29 cellular contexts compared by ENCODE assay signal in the genomic region with DNA sequence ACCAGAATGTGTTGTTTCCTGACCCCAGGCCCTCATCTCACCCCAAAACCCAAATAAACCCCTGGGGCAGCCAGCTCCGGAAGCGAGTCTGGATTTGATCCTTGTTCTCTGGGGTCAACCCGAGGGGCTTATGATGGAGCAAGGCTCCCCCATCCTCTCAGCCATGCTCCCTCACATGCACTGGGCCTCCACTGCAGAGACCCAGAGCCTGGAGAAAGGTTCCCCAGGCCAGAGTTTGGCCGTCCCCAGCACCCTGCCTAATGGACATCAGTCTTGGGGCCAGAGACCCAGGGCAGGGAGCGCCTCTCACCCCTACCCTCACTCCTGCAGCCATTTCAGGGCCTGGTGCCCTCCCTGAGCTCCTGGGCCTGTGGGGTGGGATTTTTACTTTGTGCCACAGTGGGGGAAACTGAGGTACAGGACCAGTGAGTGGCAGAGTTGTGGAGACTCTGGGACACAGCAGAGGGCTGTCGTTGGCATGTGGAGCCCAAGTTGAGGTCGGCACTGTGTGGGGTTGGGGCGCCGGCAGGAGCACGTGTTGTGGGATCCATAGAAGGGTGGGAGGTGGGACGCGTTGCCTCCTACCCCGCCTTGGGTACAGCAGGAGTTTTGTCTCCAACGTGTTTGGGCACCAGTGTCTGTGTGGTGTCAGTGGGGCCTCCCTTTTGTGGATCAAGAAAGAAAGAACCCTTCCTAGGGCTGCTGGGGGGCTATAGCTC. TPM values are rescaled to one million over a fixed set of nuclear protein-coding genes. Genes with fewer than 3 reads are reported as not detected.
DNase-seq lines count a peak whose midpoint lies in the region; ATAC-seq, FAIRE-seq and TF ChIP-seq lines count a peak whose summit lies in the region.
"Had no signal": no experiment of that assay in that cellular context is flagged by ENCODE, and none has a peak within 500 bp of the region (broad histone marks: within the 10 kb centered on the region; RNA-seq: fewer than 3 reads in every experiment).

No MANE protein-coding gene starts in this region.

- no peaks in the 10 kb centered on the region for H3K27me3 Mint-ChIP-seq in Calu3 (ENCODE audit: unreplicated experiment)
- peaks cover 8% of the 10 kb centered on the region for H3K27me3 Mint-ChIP-seq in mesothelial cell of epicardium (ENCODE audit: low read depth)

- H3K36me3 ChIP-seq in colonic mucosa: no peaks in the 10 kb centered on the region
- peaks cover 0 to 2% of the 10 kb centered on the region in 2 donors for H3K36me3 ChIP-seq in small intestine (ENCODE audit: control insufficient read depth in 2 of 2, insufficient read depth in 2 of 2, low read length in 2 of 2)
- H3K36me3 ChIP-seq: BE2C, ovary, tibial artery had no signal

- H3K4me1 ChIP-seq in colonic mucosa: peaks cover 11% of the 10 kb centered on the region
- peaks cover 0 to 12% of the 10 kb centered on the region in 2 donors for H3K4me1 ChIP-seq in small intestine (ENCODE audit: control insufficient read depth in 2 of 2, insufficient read depth in 1 of 2, low read depth in 1 of 2, low read length in 1 of 2)
- H3K4me1 ChIP-seq: BE2C had no signal

- intact Hi-C loops in Calu3 (cut with micrococcal nuclease; ENCODE audit: unreplicated experiment): no loop called here
- intact Hi-C loops in colonic mucosa (cut with DNase I): no loop called here

- 64 to 85% (median 70%) methylated on average over 14 of the region's 14 CpGs for WGBS in small intestine, 3 donors

- H3K9me3 ChIP-seq in colonic mucosa (no peaks in the 10 kb centered on the region), small intestine (ENCODE audit: control insufficient read depth, low read depth) (no peaks in the 10 kb centered on the region)
- H3K9me3 ChIP-seq: BE2C, ovary, tibial artery had no signal

- BruUV-seq in Calu3 (replicated peaks; lab: Mats Ljungman, UMichigan): no TSS peak

- DNase-seq in Calu3: no peak
- no peak for DNase-seq in colonic mucosa
- no peak for DNase-seq in mesothelial cell of epicardium (ENCODE audit: low spot score in 2 of 2, unreplicated experiment in 2 of 2)
- no peak for DNase-seq in small intestine
- DNase-seq in NCI-H1417 treated with DMSO at 0.1 percent for 48 hours (lab: John Stamatoyannopoulos, UW): no peak
- DNase-seq: activated CD4-positive, alpha-beta memory T cell treated with anti-CD3 and anti-CD28 coated beads, Interleukin-2, amount 10 ng/mL, durations not matched to agents 7 days and 5 days; activated CD8-positive, alpha-beta memory T cell treated with anti-CD3 and anti-CD28 coated beads, Interleukin-2, amount 50 U/mL, for 4 hours; activated naive CD4-positive, alpha-beta T cell treated with anti-CD3 and anti-CD28 coated beads for 36 hours; BE2C; CD8-positive, alpha-beta T cell; DMS 273 treated with DMSO at 0.1 percent for 48 hours; Karpas-422; left ventricle myocardium superior; natural killer cell; NCI-H1436 treated with DMSO at 0.1 percent for 48 hours; NCI-H446; NCI-H748 treated with DMSO at 0.1 percent for 48 hours; ovary; stimulated activated CD4-positive, alpha-beta T cell treated with anti-CD3 and anti-CD28 coated beads, Interleukin-2, amount 100 ng/mL, for 24 hours; stimulated activated naive CD8-positive, alpha-beta T cell treated with anti-CD3 and anti-CD28 coated beads, Interleukin-15, amount 100 ng/mL, for 72 hours; tibial artery had no signal

- no peak for TF ChIP-seq CTCF in Calu3 (IDR thresholded peaks at IDR 0.05; ENCODE audit: unreplicated experiment)
- TF ChIP-seq CTCF in colonic mucosa (IDR thresholded peaks at IDR 0.05): no peak
- TF ChIP-seq CTCF in mesothelial cell of epicardium (IDR thresholded peaks at IDR 0.05; ENCODE audit: unreplicated experiment): no peak

- H3K4me1 Mint-ChIP-seq in Calu3 (ENCODE audit: low read depth, unreplicated experiment): peaks cover 8% of the 10 kb centered on the region
- no peaks in the 10 kb centered on the region for H3K4me1 Mint-ChIP-seq in mesothelial cell of epicardium
- H3K4me1 Mint-ChIP-seq: activated CD4-positive, alpha-beta memory T cell treated with anti-CD3 and anti-CD28 coated beads, Interleukin-2, amount 10 ng/mL, durations not matched to agents 7 days and 5 days; natural killer cell; stimulated activated naive CD8-positive, alpha-beta T cell treated with anti-CD3 and anti-CD28 coated beads, Interleukin-15, amount 100 ng/mL, for 72 hours had no signal

- H3K27me3 ChIP-seq in colonic mucosa (peaks cover 29% of the 10 kb centered on the region), small intestine (ENCODE audit: control insufficient read depth in 2 of 2, insufficient read depth in 2 of 2, low read length in 2 of 2) (peaks cover 2 to 6% of the 10 kb centered on the region in 2 donors)

- H3K4me3 ChIP-seq in colonic mucosa (no peak overlapping the region), small intestine (ENCODE audit: low read depth in 1 of 2, low read length in 2 of 2) (peak overlapping the region in 1 of 2 donors; percentile 94)
- H3K4me3 ChIP-seq: ovary, tibial artery had no signal

- H3K4me3 Mint-ChIP-seq in Calu3 (ENCODE audit: low read depth, unreplicated experiment) (peak overlapping the region; percentile 39), mesothelial cell of epicardium (peak overlapping the region; percentile 31)
- H3K4me3 Mint-ChIP-seq: activated CD4-positive, alpha-beta memory T cell treated with anti-CD3 and anti-CD28 coated beads, Interleukin-2, amount 10 ng/mL, durations not matched to agents 7 days and 5 days; activated naive CD4-positive, alpha-beta T cell treated with anti-CD3 and anti-CD28 coated beads for 36 hours; activated T-helper 1 cell treated with anti-CD3 and anti-CD28 coated beads, Interleukin-12 subunit alpha, Interleukin-12 subunit beta, Interleukin-2, Interleukin-4 antibody, amounts not matched to agents 30 ng/mL and 10 ng/mL and 1 ng/mL, durations not matched to agents 14 hours and 24 hours and 36 hours; stimulated activated naive CD8-positive, alpha-beta T cell treated with anti-CD3 and anti-CD28 coated beads, Interleukin-15, amount 100 ng/mL, for 72 hours had no signal

- ATAC-seq in HG02852 (IDR thresholded peaks at IDR 0.05; ENCODE audit: unreplicated experiment): no peak
- no peak for ATAC-seq in GM21515 (IDR thresholded peaks at IDR 0.05; ENCODE audit: unreplicated experiment)
- ATAC-seq in HG03457 (IDR thresholded peaks at IDR 0.05; ENCODE audit: unreplicated experiment): no peak
- ATAC-seq: CD8-positive, alpha-beta T cell; left ventricle myocardium superior; natural killer cell; stimulated activated naive CD8-positive, alpha-beta T cell treated with anti-CD3 and anti-CD28 coated beads, Interleukin-15, amount 100 ng/mL, for 72 hours had no signal

- no peak for FAIRE-seq in small intestine (lab: Jason Lieb, UNC)
- FAIRE-seq: endothelial cell of umbilical vein, H1, islet of Langerhans, RCC 7860 had no signal

- H3K9me3 Mint-ChIP-seq in Calu3 (ENCODE audit: low read depth, unreplicated experiment): no peaks in the 10 kb centered on the region
- H3K9me3 Mint-ChIP-seq in mesothelial cell of epicardium: no peaks in the 10 kb centered on the region
- H3K9me3 Mint-ChIP-seq: activated CD4-positive, alpha-beta memory T cell treated with anti-CD3 and anti-CD28 coated beads, Interleukin-2, amount 10 ng/mL, durations not matched to agents 7 days and 5 days; activated naive CD4-positive, alpha-beta T cell treated with anti-CD3 and anti-CD28 coated beads for 36 hours; activated T-helper 1 cell treated with anti-CD3 and anti-CD28 coated beads, Interleukin-12 subunit alpha, Interleukin-12 subunit beta, Interleukin-2, Interleukin-4 antibody, amounts not matched to agents 30 ng/mL and 10 ng/mL and 1 ng/mL, durations not matched to agents 14 hours and 24 hours and 36 hours; CD8-positive, alpha-beta T cell; natural killer cell; stimulated activated naive CD8-positive, alpha-beta T cell treated with anti-CD3 and anti-CD28 coated beads, Interleukin-15, amount 100 ng/mL, for 72 hours had no signal

- peak overlapping the region in 1 of 2 donors; percentile 79 for H3K9ac ChIP-seq in colonic mucosa (ENCODE audit: low read depth in 2 of 2, low read length in 2 of 2)

- peaks cover 10% of the 10 kb centered on the region for H3K36me3 Mint-ChIP-seq in Calu3 (ENCODE audit: insufficient read depth, unreplicated experiment)
- no peaks in the 10 kb centered on the region for H3K36me3 Mint-ChIP-seq in mesothelial cell of epicardium
- H3K36me3 Mint-ChIP-seq: CD8-positive, alpha-beta T cell; natural killer cell had no signal

- no peak overlapping the region for H3K27ac Mint-ChIP-seq in Calu3 (ENCODE audit: unreplicated experiment)
- H3K27ac Mint-ChIP-seq in mesothelial cell of epicardium: no peak overlapping the region
- H3K27ac Mint-ChIP-seq: activated CD4-positive, alpha-beta memory T cell treated with anti-CD3 and anti-CD28 coated beads, Interleukin-2, amount 10 ng/mL, durations not matched to agents 7 days and 5 days; activated naive CD4-positive, alpha-beta T cell treated with anti-CD3 and anti-CD28 coated beads for 36 hours; activated T-helper 1 cell treated with anti-CD3 and anti-CD28 coated beads, Interleukin-12 subunit alpha, Interleukin-12 subunit beta, Interleukin-2, Interleukin-4 antibody, amounts not matched to agents 30 ng/mL and 10 ng/mL and 1 ng/mL, durations not matched to agents 14 hours and 24 hours and 36 hours; CD8-positive, alpha-beta T cell; natural killer cell; stimulated activated naive CD8-positive, alpha-beta T cell treated with anti-CD3 and anti-CD28 coated beads, Interleukin-15, amount 100 ng/mL, for 72 hours had no signal

- CTCF ChIA-PET in Calu3 (lab: Charles Lee): no interaction called here

- peak overlapping the region; percentile 51 for H3K27ac ChIP-seq in colonic mucosa
- peak overlapping the region; percentile 73 to 85 for H3K27ac ChIP-seq in small intestine (ENCODE audit: low read depth in 1 of 2, low read length in 1 of 2)
- H3K27ac ChIP-seq: ovary, tibial artery had no signal

RNA-seq across cellular contexts. Expression of a gene that starts 3.6 kb away (rescaled TPM):
- total RNA-seq in Calu3 (2022) (34.3 and 47.5 TPM in 2 replicates), colonic mucosa (10 to 100 TPM; 32.3 to 52.9 TPM), mesothelial cell of epicardium (30.9 to 37.6 TPM (median 32.9 TPM) in 3 replicates)
- 10 to 100 TPM; 13.8 to 35.8 (median 35.7) TPM for polyA plus RNA-seq in small intestine
- total RNA-seq: CD8-positive, alpha-beta T cell; natural killer cell had no signal

RNA-seq across cellular contexts. Expression of a gene that starts 59.3 kb away (rescaled TPM):
- 47.2 and 56.7 TPM in 2 replicates for total RNA-seq in Calu3 (2022)
- total RNA-seq in colonic mucosa: 100 to 1,000 TPM in 1 of 2 donors, 10 to 100 TPM in 1; 76.2 to 139 TPM
- total RNA-seq in mesothelial cell of epicardium: 48.6 to 50.9 TPM (median 48.7 TPM) in 3 replicates
- 10 to 100 TPM; 19.7 to 28.5 (median 21.3) TPM for polyA plus RNA-seq in small intestine
